Comparison of ENCODE assay signal across 33 cellular contexts in genomic region chr16:66387817-66388332, GRCh38. TPM values are rescaled to one million over a fixed set of nuclear protein-coding genes. Genes with fewer than 3 reads are reported as not detected.
"Had no signal": no experiment of that assay in that cellular context is flagged by ENCODE, and none has a peak within 500 bp of the region (broad histone marks: within the 10 kb centered on the region; RNA-seq: fewer than 3 reads in every experiment).

No MANE protein-coding gene starts in this region.

- H3K4me2 ChIP-seq: hepatocyte, SK-N-SH had no signal

- H3K27me3 ChIP-seq: esophagus muscularis mucosa, hepatocyte, upper lobe of right lung had no signal

- H2AFZ ChIP-seq: hepatocyte, parathyroid adenoma had no signal

- H3K27ac ChIP-seq: esophagus muscularis mucosa, hepatocyte, parathyroid adenoma, WERI-Rb-1 had no signal

- DNase-seq: activated CD4-positive, alpha-beta T cell treated with anti-CD3 and anti-CD28 coated beads for 1 hour; activated CD8-positive, alpha-beta memory T cell treated with anti-CD3 and anti-CD28 coated beads for 24 hours; activated CD8-positive, alpha-beta memory T cell treated with anti-CD3 and anti-CD28 coated beads, Interleukin-2, amount 50 U/mL, for 48 hours; activated effector memory CD4-positive, alpha-beta T cell treated with Interleukin-2 at 50 U/mL for 16 hours; activated naive CD4-positive, alpha-beta T cell treated with anti-CD3 and anti-CD28 coated beads for 36 hours; activated naive CD8-positive, alpha-beta T cell treated with anti-CD3 and anti-CD28 coated beads, Interleukin-2, amount 10 ng/mL, durations not matched to agents 7 days and 5 days; activated T-cell treated with anti-CD3 and anti-CD28 coated beads, Interleukin-2, amount 50 U/mL, for 72 hours; amygdala; cerebellar nuclear complex; cortex of kidney; effector CD4-positive, alpha-beta T cell; glutamatergic neuron; immature natural killer cell; kidney glomerular epithelial cell; nucleus accumbens; right cardiac atrium; SK-N-SH; stimulated activated CD4-positive, alpha-beta T cell treated with anti-CD3 and anti-CD28 coated beads, Interleukin-1b, Interleukin-23, amount 100 ng/mL, for 48 hours; stimulated activated naive CD8-positive, alpha-beta T cell treated with anti-CD3 and anti-CD28 coated beads, Interleukin-15, amount 100 ng/mL, for 72 hours; upper lobe of right lung; WERI-Rb-1 had no signal

- H3K36me3 ChIP-seq: upper lobe of right lung, WERI-Rb-1 had no signal

- H3K36me3 Mint-ChIP-seq: activated naive CD8-positive, alpha-beta T cell treated with anti-CD3 and anti-CD28 coated beads, Interleukin-2, amount 10 ng/mL, durations not matched to agents 7 days and 5 days; immature natural killer cell; memory B cell had no signal

- H3K9me3 ChIP-seq: esophagus muscularis mucosa, SK-N-SH, upper lobe of right lung had no signal

- H3K4me3 ChIP-seq: esophagus muscularis mucosa, hepatocyte, upper lobe of right lung had no signal

- H3K79me2 ChIP-seq: hepatocyte, parathyroid adenoma had no signal

- H3K4me1 Mint-ChIP-seq: activated naive CD8-positive, alpha-beta T cell treated with anti-CD3 and anti-CD28 coated beads, Interleukin-2, amount 10 ng/mL, durations not matched to agents 7 days and 5 days; immature natural killer cell; memory B cell; stimulated activated naive CD8-positive, alpha-beta T cell treated with anti-CD3 and anti-CD28 coated beads, Interleukin-15, amount 100 ng/mL, for 72 hours had no signal

- H3K4me3 Mint-ChIP-seq: activated naive CD4-positive, alpha-beta T cell treated with anti-CD3 and anti-CD28 coated beads for 36 hours; activated naive CD8-positive, alpha-beta T cell treated with anti-CD3 and anti-CD28 coated beads, Interleukin-2, amount 10 ng/mL, durations not matched to agents 7 days and 5 days; activated T-cell treated with anti-CD3 and anti-CD28 coated beads, Interleukin-2, amount 50 U/mL, for 72 hours; immature natural killer cell; memory B cell; nephron; stimulated activated naive CD8-positive, alpha-beta T cell treated with anti-CD3 and anti-CD28 coated beads, Interleukin-15, amount 100 ng/mL, for 72 hours; T-helper 2 cell treated with Interferon-gamma antibody and Interleukin-4, amounts not matched to agents 5 μg/mL and 100 μg/mL, for 36 hours had no signal

- ATAC-seq: activated T-cell treated with anti-CD3 and anti-CD28 coated beads, Interleukin-2, amount 50 U/mL, for 72 hours; right cardiac atrium; upper lobe of right lung had no signal

- H3K27ac Mint-ChIP-seq: activated naive CD4-positive, alpha-beta T cell treated with anti-CD3 and anti-CD28 coated beads for 36 hours; activated naive CD8-positive, alpha-beta T cell treated with anti-CD3 and anti-CD28 coated beads, Interleukin-2, amount 10 ng/mL, durations not matched to agents 7 days and 5 days; activated T-cell treated with anti-CD3 and anti-CD28 coated beads, Interleukin-2, amount 50 U/mL, for 72 hours; immature natural killer cell; memory B cell; nephron; stimulated activated naive CD8-positive, alpha-beta T cell treated with anti-CD3 and anti-CD28 coated beads, Interleukin-15, amount 100 ng/mL, for 72 hours; T-helper 2 cell treated with Interferon-gamma antibody and Interleukin-4, amounts not matched to agents 5 μg/mL and 100 μg/mL, for 36 hours had no signal

- H3K9ac ChIP-seq: parathyroid adenoma, SK-N-SH had no signal

- FAIRE-seq: frontal cortex, TTC549 had no signal

- H3K27me3 Mint-ChIP-seq: stimulated activated naive CD8-positive, alpha-beta T cell treated with anti-CD3 and anti-CD28 coated beads, Interleukin-15, amount 100 ng/mL, for 72 hours had no signal

RNA-seq across cellular contexts. Expression of gene CDH5, which starts 21.4 kb away (rescaled TPM):
- total RNA-seq: activated naive CD4-positive, alpha-beta T cell treated with anti-CD3 and anti-CD28 coated beads for 36 hours; activated naive CD8-positive, alpha-beta T cell treated with anti-CD3 and anti-CD28 coated beads, Interleukin-2, amount 10 ng/mL, durations not matched to agents 7 days and 5 days; activated T-cell treated with anti-CD3 and anti-CD28 coated beads, Interleukin-2, amount 50 U/mL, for 72 hours; bronchial epithelial cell; myocyte had no signal
- polyA plus RNA-seq: immature natural killer cell, SK-N-SH had no signal

RNA-seq across cellular contexts. Expression of gene BEAN1, which starts 39.2 kb away (rescaled TPM):
- total RNA-seq: activated naive CD4-positive, alpha-beta T cell treated with anti-CD3 and anti-CD28 coated beads for 36 hours; activated naive CD8-positive, alpha-beta T cell treated with anti-CD3 and anti-CD28 coated beads, Interleukin-2, amount 10 ng/mL, durations not matched to agents 7 days and 5 days; activated T-cell treated with anti-CD3 and anti-CD28 coated beads, Interleukin-2, amount 50 U/mL, for 72 hours; bronchial epithelial cell; mononuclear cell; skeletal muscle tissue had no signal
